ENCODE assay signal across 3 cellular contexts in genomic region chr10:95916039-95916438, GRCh38. TPM values are rescaled to one million over a fixed set of nuclear protein-coding genes. Genes with fewer than 3 reads are reported as not detected.
"Had no signal": no experiment of that assay in that cellular context is flagged by ENCODE, and none has a peak within 500 bp of the region (broad histone marks: within the 10 kb centered on the region; RNA-seq: fewer than 3 reads in every experiment).

No MANE protein-coding gene starts in this region.

RNA-seq across cellular contexts. Expression of gene CC2D2B, which starts 8.3 kb away (rescaled TPM):
- total RNA-seq: GM23248, H4, HFFc6 had no signal
